In the genomic region with DNA sequence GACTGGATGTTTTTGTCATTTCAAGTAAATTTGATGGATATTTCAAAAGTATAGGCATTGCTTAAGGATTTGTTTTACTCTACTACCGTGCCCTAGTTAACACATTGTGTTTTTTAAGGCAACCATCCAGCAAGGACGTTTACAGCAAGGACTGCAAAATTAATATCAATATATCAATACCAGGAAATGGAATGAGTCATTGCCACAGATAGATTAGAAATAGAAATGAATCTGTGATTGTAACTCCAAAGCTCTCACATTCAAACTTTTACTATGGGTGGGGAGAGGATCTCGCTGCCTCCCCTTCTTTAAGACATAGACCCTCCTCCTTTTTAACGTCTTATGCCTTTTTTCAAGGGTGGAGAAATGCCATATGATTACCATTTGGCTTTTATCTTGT, we compare ENCODE assay signal across 25 cellular contexts. TPM values are rescaled to one million over a fixed set of nuclear protein-coding genes. Genes with fewer than 3 reads are reported as not detected.
DNase-seq lines count a peak whose midpoint lies in the region; ATAC-seq and TF ChIP-seq lines count a peak whose summit lies in the region.
"Had no signal": no experiment of that assay in that cellular context is flagged by ENCODE, and none has a peak within 500 bp of the region (broad histone marks: within the 10 kb centered on the region; RNA-seq: fewer than 3 reads in every experiment).

No MANE protein-coding gene starts in this region.

- peaks cover 69% of the 10 kb centered on the region for H3K4me1 Mint-ChIP-seq in activated T-cell treated with anti-CD3 and anti-CD28 coated beads, Interleukin-2, amount 50 U/mL, for 4 hours (ENCODE audit: low read depth)
- peaks cover 53% of the 10 kb centered on the region for H3K4me1 Mint-ChIP-seq in stimulated activated effector memory CD8-positive, alpha-beta T cell treated with anti-CD3 and anti-CD28 coated beads, Interleukin-12 subunit alpha, Interleukin-12 subunit beta, amount 100 ng/mL, for 72 hours
- peaks cover 14% of the 10 kb centered on the region for H3K4me1 Mint-ChIP-seq in neural progenitor cell

- no peaks in the 10 kb centered on the region for H3K9me2 ChIP-seq in Loucy (replicated peaks; ENCODE audit: low read depth, low read length)

- no peak for DNase-seq in activated T-cell treated with anti-CD3 and anti-CD28 coated beads, Interleukin-2, amount 50 U/mL, for 4 hours
- no peak for DNase-seq in activated T-cell treated with anti-CD3 and anti-CD28 coated beads, Interleukin-2, amount 50 U/mL, for 1 hour
- DNase-seq in activated naive CD4-positive, alpha-beta T cell treated with anti-CD3 and anti-CD28 coated beads, Interleukin-2, amount 50 U/mL, for 72 hours (ENCODE audit: low spot score in 2 of 2): no peak
- no peak for DNase-seq in stimulated activated effector memory CD8-positive, alpha-beta T cell treated with anti-CD3 and anti-CD28 coated beads, Interleukin-12 subunit alpha, Interleukin-12 subunit beta, amount 100 ng/mL, for 72 hours (ENCODE audit: low spot score in 2 of 2)
- DNase-seq in neural progenitor cell (ENCODE audit: low spot score): no peak
- DNase-seq: activated CD4-positive, alpha-beta T cell treated with anti-CD3 and anti-CD28 coated beads, Interleukin-2, amount 50 U/mL, for 48 hours; activated effector memory CD4-positive, alpha-beta T cell treated with Interleukin-2 at 50 U/mL for 16 hours; central memory CD4-positive, alpha-beta T cell; DMS 273 treated with DMSO at 0.1 percent for 48 hours; kidney glomerular epithelial cell; naive B cell; NCI-H187; NCI-H2227 treated with DMSO at 0.1 percent for 48 hours; NCI-H774; SHP77; stimulated activated CD4-positive, alpha-beta T cell treated with anti-CD3 and anti-CD28 coated beads, Interleukin-12 subunit alpha, Interleukin-12 subunit beta, amount 100 ng/mL, for 4 hours had no signal

- H3K79me2 ChIP-seq in Loucy (ENCODE audit: insufficient read depth, low read length): peaks cover 64% of the 10 kb centered on the region
- H3K79me2 ChIP-seq in neural progenitor cell (ENCODE audit: low read depth): no peaks in the 10 kb centered on the region

- H3K36me3 ChIP-seq in Loucy (ENCODE audit: insufficient read depth, low read length) (no peaks in the 10 kb centered on the region), neural progenitor cell (no peaks in the 10 kb centered on the region)
- H3K36me3 ChIP-seq: ascending aorta, esophagus muscularis mucosa, gastroesophageal sphincter had no signal

- no peak overlapping the region for H2AFZ ChIP-seq in Loucy (ENCODE audit: low read length)
- no peak overlapping the region for H2AFZ ChIP-seq in neural progenitor cell (replicated peaks)

- H3K4me3 Mint-ChIP-seq in activated T-cell treated with anti-CD3 and anti-CD28 coated beads, Interleukin-2, amount 50 U/mL, for 4 hours: peak overlapping the region; percentile 90
- H3K4me3 Mint-ChIP-seq in stimulated activated effector memory CD8-positive, alpha-beta T cell treated with anti-CD3 and anti-CD28 coated beads, Interleukin-12 subunit alpha, Interleukin-12 subunit beta, amount 100 ng/mL, for 72 hours: peak overlapping the region; percentile 77
- no peak overlapping the region for H3K4me3 Mint-ChIP-seq in neural progenitor cell
- H3K4me3 Mint-ChIP-seq: naive B cell had no signal

- peak overlapping the region; percentile 98 to 100 for H3K27ac Mint-ChIP-seq in activated naive CD4-positive, alpha-beta T cell treated with anti-CD3 and anti-CD28 coated beads, Interleukin-2, amount 50 U/mL, for 72 hours
- peak overlapping the region; percentile 96 for H3K27ac Mint-ChIP-seq in stimulated activated effector memory CD8-positive, alpha-beta T cell treated with anti-CD3 and anti-CD28 coated beads, Interleukin-12 subunit alpha, Interleukin-12 subunit beta, amount 100 ng/mL, for 72 hours
- no peak overlapping the region for H3K27ac Mint-ChIP-seq in neural progenitor cell
- H3K27ac Mint-ChIP-seq: IgD-negative memory B cell, naive B cell had no signal

- no peak for ATAC-seq in activated T-cell treated with anti-CD3 and anti-CD28 coated beads, Interleukin-2, amount 50 U/mL, for 4 hours
- no peak for ATAC-seq in activated naive CD4-positive, alpha-beta T cell treated with anti-CD3 and anti-CD28 coated beads, Interleukin-2, amount 50 U/mL, for 72 hours
- no peak for ATAC-seq in stimulated activated effector memory CD8-positive, alpha-beta T cell treated with anti-CD3 and anti-CD28 coated beads, Interleukin-12 subunit alpha, Interleukin-12 subunit beta, amount 100 ng/mL, for 72 hours
- ATAC-seq in GM21360 (IDR thresholded peaks at IDR 0.05; ENCODE audit: unreplicated experiment): no peak
- no peak for ATAC-seq in HG03196 (IDR thresholded peaks at IDR 0.05; ENCODE audit: unreplicated experiment)
- ATAC-seq: gastroesophageal sphincter had no signal

- no peaks in the 10 kb centered on the region for H3K27me3 Mint-ChIP-seq in activated T-cell treated with anti-CD3 and anti-CD28 coated beads, Interleukin-2, amount 50 U/mL, for 4 hours (ENCODE audit: low read depth)
- peaks cover 5% of the 10 kb centered on the region for H3K27me3 Mint-ChIP-seq in neural progenitor cell (ENCODE audit: insufficient read depth, low read depth)

- H3F3A ChIP-seq in Loucy (ENCODE audit: low read depth) (no peaks in the 10 kb centered on the region), neural progenitor cell (ENCODE audit: low read depth) (peaks cover 6% of the 10 kb centered on the region)

- H4K20me1 ChIP-seq in Loucy (ENCODE audit: insufficient read depth, low read length, poor library complexity, severe bottlenecking): no peaks in the 10 kb centered on the region
- H4K20me1 ChIP-seq in neural progenitor cell (ENCODE audit: low read depth): no peaks in the 10 kb centered on the region

- peaks cover 47% of the 10 kb centered on the region for H3K36me3 Mint-ChIP-seq in activated T-cell treated with anti-CD3 and anti-CD28 coated beads, Interleukin-2, amount 50 U/mL, for 4 hours (ENCODE audit: insufficient read depth)
- H3K36me3 Mint-ChIP-seq in activated naive CD4-positive, alpha-beta T cell treated with anti-CD3 and anti-CD28 coated beads, Interleukin-2, amount 50 U/mL, for 72 hours: peaks cover 56 to 70% of the 10 kb centered on the region in 2 donors
- peaks cover 87% of the 10 kb centered on the region for H3K36me3 Mint-ChIP-seq in stimulated activated effector memory CD8-positive, alpha-beta T cell treated with anti-CD3 and anti-CD28 coated beads, Interleukin-12 subunit alpha, Interleukin-12 subunit beta, amount 100 ng/mL, for 72 hours
- H3K36me3 Mint-ChIP-seq in neural progenitor cell: no peaks in the 10 kb centered on the region
- H3K36me3 Mint-ChIP-seq: IgD-negative memory B cell had no signal

- H3K9me3 Mint-ChIP-seq in activated T-cell treated with anti-CD3 and anti-CD28 coated beads, Interleukin-2, amount 50 U/mL, for 4 hours: no peaks in the 10 kb centered on the region
- no peaks in the 10 kb centered on the region for H3K9me3 Mint-ChIP-seq in activated naive CD4-positive, alpha-beta T cell treated with anti-CD3 and anti-CD28 coated beads, Interleukin-2, amount 50 U/mL, for 72 hours
- H3K9me3 Mint-ChIP-seq in stimulated activated effector memory CD8-positive, alpha-beta T cell treated with anti-CD3 and anti-CD28 coated beads, Interleukin-12 subunit alpha, Interleukin-12 subunit beta, amount 100 ng/mL, for 72 hours: no peaks in the 10 kb centered on the region
- no peaks in the 10 kb centered on the region for H3K9me3 Mint-ChIP-seq in neural progenitor cell
- H3K9me3 Mint-ChIP-seq: IgD-negative memory B cell had no signal

- H3K4me3 ChIP-seq in Loucy (ENCODE audit: low read length, poor library complexity, severe bottlenecking) (peak overlapping the region; percentile 63), neural progenitor cell (no peak overlapping the region)
- H3K4me3 ChIP-seq: ascending aorta, esophagus muscularis mucosa, gastroesophageal sphincter had no signal

- H3K4me1 ChIP-seq in Loucy (ENCODE audit: insufficient read depth, low read length, poor library complexity, severe bottlenecking): peaks cover 76% of the 10 kb centered on the region
- peaks cover 19% of the 10 kb centered on the region for H3K4me1 ChIP-seq in neural progenitor cell
- H3K4me1 ChIP-seq: ascending aorta, esophagus muscularis mucosa, gastroesophageal sphincter had no signal

- H3K9ac ChIP-seq in Loucy (ENCODE audit: low read depth, low read length, poor library complexity, severe bottlenecking) (peak overlapping the region; percentile 57), neural progenitor cell (no peak overlapping the region)

- TF ChIP-seq CTCF in Loucy (conservative IDR thresholded peaks at IDR 0.05; ENCODE audit: low read length) (no peak), neural progenitor cell (IDR thresholded peaks at IDR 0.05) (no peak)

- H3K27me3 ChIP-seq in Loucy (ENCODE audit: insufficient read depth, low read length, poor library complexity, severe bottlenecking) (no peaks in the 10 kb centered on the region), neural progenitor cell (no peaks in the 10 kb centered on the region)
- H3K27me3 ChIP-seq: ascending aorta, esophagus muscularis mucosa, gastroesophageal sphincter had no signal

- no peaks in the 10 kb centered on the region for H3K9me3 ChIP-seq in Loucy (ENCODE audit: insufficient read depth, low read depth, low read length)
- no peaks in the 10 kb centered on the region for H3K9me3 ChIP-seq in neural progenitor cell (ENCODE audit: low read depth)
- H3K9me3 ChIP-seq: ascending aorta, esophagus muscularis mucosa, gastroesophageal sphincter had no signal

- H3K4me2 ChIP-seq in Loucy (ENCODE audit: low read depth, low read length, poor library complexity, severe bottlenecking) (peak overlapping the region; percentile 47), neural progenitor cell (no peak overlapping the region)

- no peak overlapping the region for H3K27ac ChIP-seq in neural progenitor cell
- H3K27ac ChIP-seq: ascending aorta, esophagus muscularis mucosa, gastroesophageal sphincter had no signal

RNA-seq across cellular contexts. Expression of a gene that starts 3.8 kb away (rescaled TPM):
- 100 to 1,000 TPM in 2 of 3 donors, 10 to 100 TPM in 1; 78.3 to 124 (median 124) TPM for total RNA-seq in activated T-cell treated with anti-CD3 and anti-CD28 coated beads, Interleukin-2, amount 50 U/mL, for 4 hours
- 100 to 1,000 TPM; 159 to 191 TPM for total RNA-seq in activated naive CD4-positive, alpha-beta T cell treated with anti-CD3 and anti-CD28 coated beads, Interleukin-2, amount 50 U/mL, for 72 hours
- not detected in 2 replicates for total RNA-seq in neural progenitor cell (ENCODE audit: low replicate concordance)
- total RNA-seq: A673, osteocyte had no signal

Comparison
In these comparisons a context has a peak if more than half of its experiments do, and no peak if none do; other contexts are left out.
1. RNA of a gene that starts 3.8 kb away (total RNA-seq): 159 to 191 TPM in activated naive CD4-positive, alpha-beta T cell treated with anti-CD3 and anti-CD28 coated beads, Interleukin-2, amount 50 U/mL, for 72 hours and 78.3 to 124 TPM in activated T-cell treated with anti-CD3 and anti-CD28 coated beads, Interleukin-2, amount 50 U/mL, for 4 hours; not detected in neural progenitor cell; every median in the first group is over 10 times any median in the second.